Comparison of ENCODE assay signal across 11 cellular contexts in genomic region chr2:186992597-186992996, GRCh38.
"Had no signal": no experiment of that assay in that cellular context is flagged by ENCODE, and none has a peak within 500 bp of the region (broad histone marks: within the 10 kb centered on the region; RNA-seq: fewer than 3 reads in every experiment).

No MANE protein-coding gene starts in this region.

- ATAC-seq: left colon, psoas muscle had no signal

- H3K4me3 ChIP-seq: psoas muscle had no signal

- DNase-seq: cerebellar nuclear complex; effector CD4-positive, alpha-beta T cell; endodermal cell; left colon; mesendoderm; naive B cell; psoas muscle; small intestine; stimulated activated CD4-positive, alpha-beta T cell treated with anti-CD3 and anti-CD28 coated beads, Interleukin-2, amount 100 ng/mL, for 48 hours; stimulated activated naive CD4-positive, alpha-beta T cell treated with Interleukin-2 at 50 U/mL for 16 hours; trophoblast cell had no signal
